Comparison of ENCODE assay signal across 8 cellular contexts in the genomic region with DNA sequence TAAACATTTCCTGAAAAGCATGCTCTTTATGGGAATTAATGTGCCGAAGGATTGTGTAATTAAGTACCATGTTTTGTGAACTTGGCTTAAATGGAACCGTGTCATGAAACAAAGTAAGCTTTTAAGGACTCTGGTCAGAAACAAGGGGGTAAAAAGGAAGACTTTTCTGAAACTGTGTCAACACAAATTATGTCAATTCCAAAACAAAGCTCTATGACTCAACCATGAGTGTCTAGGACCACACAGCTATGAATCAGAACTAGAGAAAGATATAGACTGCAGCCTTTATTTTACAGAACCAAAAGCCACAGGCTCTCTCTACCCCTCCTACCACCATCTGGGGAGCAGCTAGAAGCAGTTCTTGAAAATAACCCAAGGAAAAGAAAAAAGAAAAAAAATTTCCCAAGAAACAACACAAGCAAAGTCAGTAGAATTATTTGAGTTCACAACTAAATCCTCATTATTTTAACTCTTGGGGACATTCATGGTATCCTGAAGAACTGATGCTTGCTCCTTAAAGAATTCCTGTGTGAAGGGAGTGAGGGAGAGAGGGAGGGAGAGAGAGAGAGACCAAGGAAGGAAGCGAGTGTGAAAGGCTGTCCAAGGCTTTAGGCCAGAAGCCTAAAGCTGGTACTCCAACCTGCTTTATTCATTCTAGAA.
DNase-seq lines count a peak whose midpoint lies in the region; ATAC-seq and TF ChIP-seq lines count a peak whose summit lies in the region.

No MANE protein-coding gene starts in this region.

- peak; percentile 82 for DNase-seq in Caki2 (ENCODE audit: low read depth)
- DNase-seq in activated naive CD4-positive, alpha-beta T cell treated with anti-CD3 and anti-CD28 coated beads for 36 hours: peak; percentile 59
- no peak for DNase-seq in glutamatergic neuron
- DNase-seq in HEK293T (ENCODE audit: extremely low spot score): no peak
- DNase-seq in activated CD8-positive, alpha-beta memory T cell treated with anti-CD3 and anti-CD28 coated beads, Interleukin-2, amount 50 U/mL, for 4 hours: no peak

- no peaks in the 10 kb centered on the region for H3K27me3 Mint-ChIP-seq in activated naive CD4-positive, alpha-beta T cell treated with anti-CD3 and anti-CD28 coated beads for 36 hours (ENCODE audit: low read depth)
- H3K27me3 Mint-ChIP-seq in glutamatergic neuron (ENCODE audit: unreplicated experiment): peaks cover 3% of the 10 kb centered on the region

- intact Hi-C loops in activated naive CD4-positive, alpha-beta T cell treated with anti-CD3 and anti-CD28 coated beads for 36 hours (cut with micrococcal nuclease): loop anchor here (1.0 kb wide), 6 partner anchors 43 to 347 kb away; a partner anchor contains a TSS

- no peaks in the 10 kb centered on the region for H3K27me3 ChIP-seq in HUES64 (ENCODE audit: insufficient read depth, low read length)
- no peaks in the 10 kb centered on the region for H3K27me3 ChIP-seq in skeletal muscle satellite cell (ENCODE audit: control insufficient read depth, insufficient read depth, low read length)

- peaks cover 44% of the 10 kb centered on the region for H3K4me1 Mint-ChIP-seq in activated naive CD4-positive, alpha-beta T cell treated with anti-CD3 and anti-CD28 coated beads for 36 hours (ENCODE audit: low read depth)
- peaks cover 6% of the 10 kb centered on the region for H3K4me1 Mint-ChIP-seq in glutamatergic neuron (ENCODE audit: low read depth, unreplicated experiment)

- H3K9me3 ChIP-seq in HUES64 (ENCODE audit: insufficient read depth, low read depth, low read length) (no peaks in the 10 kb centered on the region), skeletal muscle satellite cell (replicated peaks; ENCODE audit: low read length) (no peaks in the 10 kb centered on the region)

- peak overlapping the region; percentile 47 for H3K4me3 Mint-ChIP-seq in activated naive CD4-positive, alpha-beta T cell treated with anti-CD3 and anti-CD28 coated beads for 36 hours
- no peak overlapping the region for H3K4me3 Mint-ChIP-seq in glutamatergic neuron (ENCODE audit: unreplicated experiment)

- peak; percentile 75 for ATAC-seq in GM21423 (IDR thresholded peaks at IDR 0.05; ENCODE audit: unreplicated experiment)

- H3K9me3 Mint-ChIP-seq in activated naive CD4-positive, alpha-beta T cell treated with anti-CD3 and anti-CD28 coated beads for 36 hours: no peaks in the 10 kb centered on the region
- no peaks in the 10 kb centered on the region for H3K9me3 Mint-ChIP-seq in glutamatergic neuron (ENCODE audit: unreplicated experiment)

- peaks cover 3% of the 10 kb centered on the region; the same call in 1 of the 2 replicates for H3K4me1 ChIP-seq in HUES64 (ENCODE audit: insufficient read depth, low read length)
- peaks cover 70% of the 10 kb centered on the region for H3K4me1 ChIP-seq in skeletal muscle satellite cell (ENCODE audit: control insufficient read depth, insufficient read depth, low read length)

- H3K36me3 Mint-ChIP-seq in activated naive CD4-positive, alpha-beta T cell treated with anti-CD3 and anti-CD28 coated beads for 36 hours (ENCODE audit: low read depth): peaks cover 33% of the 10 kb centered on the region
- H3K36me3 Mint-ChIP-seq in glutamatergic neuron (ENCODE audit: unreplicated experiment): no peaks in the 10 kb centered on the region

- H3K27ac ChIP-seq in HUES64 (ENCODE audit: low read depth, low read length): peak overlapping the region; percentile 26

- WGBS in HUES64: 78% methylated on average over 3 of the region's 3 CpGs

- TF ChIP-seq CTCF in glutamatergic neuron (IDR thresholded peaks at IDR 0.05; ENCODE audit: partially characterized antibody, unreplicated experiment): no peak

- H3K9ac ChIP-seq in HUES64 (ENCODE audit: low read depth, low read length): no peak overlapping the region
- peak overlapping the region; percentile 69 for H3K9ac ChIP-seq in skeletal muscle satellite cell (ENCODE audit: low read depth, low read length)

- CTCF ChIA-PET in activated naive CD4-positive, alpha-beta T cell treated with anti-CD3 and anti-CD28 coated beads for 36 hours (lab: Charles Lee): interaction anchor here (0.6 to 10.3 kb wide), 14 partner anchors 22 to 443 kb away, joined by 4 to 391 read pairs (median 10); no protein-coding TSS in a partner anchor
- CTCF ChIA-PET in HEK293T (lab: Yijun Ruan, JAX): interaction anchor here (0.5 to 5.1 kb wide), 4 partner anchors 57 to 108 kb away, joined by 3 to 116 read pairs (median 6); no protein-coding TSS in a partner anchor

- peak overlapping the region; percentile 67 for H3K4me2 ChIP-seq in skeletal muscle satellite cell (ENCODE audit: low read length)

- H3K27ac Mint-ChIP-seq in activated naive CD4-positive, alpha-beta T cell treated with anti-CD3 and anti-CD28 coated beads for 36 hours: peak overlapping the region; percentile 96
- peak overlapping the region; percentile 59 for H3K27ac Mint-ChIP-seq in glutamatergic neuron (ENCODE audit: unreplicated experiment)

- H3K36me3 ChIP-seq in HUES64 (ENCODE audit: insufficient read depth, low read length): peaks cover 82% of the 10 kb centered on the region
- peaks cover 46% of the 10 kb centered on the region for H3K36me3 ChIP-seq in skeletal muscle satellite cell (ENCODE audit: insufficient read depth, low read length)

- in situ Hi-C loops in Caki2 (cut with HindIII; ENCODE audit: low pct_unique_long_range_greater_than_20kb, low sequenced_read_pairs): loop anchor here (10.0 kb wide), 1 partner anchor 60 kb away; no protein-coding TSS in a partner anchor

- H3K4me3 ChIP-seq in HUES64 (ENCODE audit: low read length) (no peak overlapping the region), skeletal muscle satellite cell (ENCODE audit: low read length) (peak overlapping the region; percentile 39)

- POLR2A ChIA-PET in HEK293T (lab: Yijun Ruan, JAX): interaction anchor here (1.3 to 2.4 kb wide), 2 partner anchors 84 to 227 kb away, joined by 5 to 10 read pairs; a partner anchor contains a TSS

TF ChIP-seq in HEK293T, 16 proteins besides CTCF, POLR2A, EP300 and RAD21:
- TF ChIP-seq SP1 (IDR thresholded peaks at IDR 0.05) (no peak), HDGF (IDR thresholded peaks at IDR 0.05; ENCODE audit: borderline replicate concordance) (no peak), ELF4 (IDR thresholded peaks at IDR 0.05) (no peak), LEF1 (IDR thresholded peaks at IDR 0.05; ENCODE audit: borderline replicate concordance) (no peak), FOXM1 (IDR thresholded peaks at IDR 0.05; ENCODE audit: borderline replicate concordance) (no peak), L3MBTL2 (conservative IDR thresholded peaks at IDR 0.05) (no peak), CTBP1 (IDR thresholded peaks at IDR 0.05; ENCODE audit: borderline replicate concordance) (no peak), SUZ12 (IDR thresholded peaks at IDR 0.05) (no peak), FOXA1 (IDR thresholded peaks at IDR 0.05) (no peak), FOXK2 (IDR thresholded peaks at IDR 0.05) (no peak), TARDBP (IDR thresholded peaks at IDR 0.05) (no peak), ZNF384 (IDR thresholded peaks at IDR 0.05) (no peak), ARNT (IDR thresholded peaks at IDR 0.05) (no peak), BHLHE40 (IDR thresholded peaks at IDR 0.05; ENCODE audit: borderline replicate concordance) (no peak), NFRKB (IDR thresholded peaks at IDR 0.05) (no peak)
- TF ChIP-seq, protein P1, sequence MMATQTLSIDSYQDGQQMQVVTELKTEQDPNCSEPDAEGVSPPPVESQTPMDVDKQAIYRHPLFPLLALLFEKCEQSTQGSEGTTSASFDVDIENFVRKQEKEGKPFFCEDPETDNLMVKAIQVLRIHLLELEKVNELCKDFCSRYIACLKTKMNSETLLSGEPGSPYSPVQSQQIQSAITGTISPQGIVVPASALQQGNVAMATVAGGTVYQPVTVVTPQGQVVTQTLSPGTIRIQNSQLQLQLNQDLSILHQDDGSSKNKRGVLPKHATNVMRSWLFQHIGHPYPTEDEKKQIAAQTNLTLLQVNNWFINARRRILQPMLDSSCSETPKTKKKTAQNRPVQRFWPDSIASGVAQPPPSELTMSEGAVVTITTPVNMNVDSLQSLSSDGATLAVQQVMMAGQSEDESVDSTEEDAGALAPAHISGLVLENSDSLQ (IDR thresholded peaks at IDR 0.05): no peak

Comparison
In these comparisons a context has a peak if more than half of its experiments do, and no peak if none do; other contexts are left out.
1. DNase-seq: peak in Caki2 (single experiment) and activated naive CD4-positive, alpha-beta T cell treated with anti-CD3 and anti-CD28 coated beads for 36 hours (single experiment); none in glutamatergic neuron (single experiment), HEK293T (single experiment) and activated CD8-positive, alpha-beta memory T cell treated with anti-CD3 and anti-CD28 coated beads, Interleukin-2, amount 50 U/mL, for 4 hours (single experiment).